ENCODE assay signal across 29 cellular contexts in genomic region chr22:22916215-22916951, GRCh38. TPM values are rescaled to one million over a fixed set of nuclear protein-coding genes. Genes with fewer than 3 reads are reported as not detected.
DNase-seq lines count a peak whose midpoint lies in the region; ATAC-seq and TF ChIP-seq lines count a peak whose summit lies in the region.
"Had no signal": no experiment of that assay in that cellular context is flagged by ENCODE, and none has a peak within 500 bp of the region (broad histone marks: within the 10 kb centered on the region; RNA-seq: fewer than 3 reads in every experiment).

No MANE protein-coding gene starts in this region.

- H3K27ac ChIP-seq in HEK293 (ENCODE audit: extremely low read depth, low read depth, low read length) = no peak overlapping the region
- H3K27ac ChIP-seq: C4-2B, HL-60, PC-9 had no signal

- no peaks in the 10 kb centered on the region for H3K9me3 Mint-ChIP-seq in stimulated activated naive CD8-positive, alpha-beta T cell treated with anti-CD3 and anti-CD28 coated beads, Interleukin-15, Interleukin-2, amounts not matched to agents 100 ng/mL and 50 ng/mL, for 24 hours
- no peaks in the 10 kb centered on the region for H3K9me3 Mint-ChIP-seq in activated T-helper 17 cell treated with anti-CD3 and anti-CD28 coated beads, Interleukin-2, amount 50 U/mL, for 72 hours
- H3K9me3 Mint-ChIP-seq: CD8-positive, alpha-beta T cell; T-cell had no signal

- no peak for TF ChIP-seq CTCF in HEK293 (tag by site-specific recombination; IDR thresholded peaks at IDR 0.05)

- no peaks in the 10 kb centered on the region for H3K9me3 ChIP-seq in HEK293 (ENCODE audit: control insufficient read depth, insufficient read depth, low read depth, low read length)
- H3K9me3 ChIP-seq: Caco-2, HAP-1 had no signal

- CTCF ChIA-PET in HEK293 (lab: Yijun Ruan, JAX) = interaction anchor here (0.7 to 1.2 kb wide), 3 partner anchors 43 to 170 kb away, joined by 3 to 5 read pairs (median 4); no protein-coding TSS in a partner anchor

- H3K36me3 ChIP-seq in HEK293 (ENCODE audit: control insufficient read depth in 2 of 2, insufficient read depth in 1 of 2, low read length in 2 of 2) = no peaks in the 10 kb centered on the region
- H3K36me3 ChIP-seq: HAP-1 had no signal

- POLR2A ChIA-PET in HEK293 (lab: Yijun Ruan, JAX) = no interaction called here

- H3K36me3 Mint-ChIP-seq in stimulated activated naive CD8-positive, alpha-beta T cell treated with anti-CD3 and anti-CD28 coated beads, Interleukin-15, Interleukin-2, amounts not matched to agents 100 ng/mL and 50 ng/mL, for 24 hours (ENCODE audit: low read depth) = no peaks in the 10 kb centered on the region
- no peaks in the 10 kb centered on the region for H3K36me3 Mint-ChIP-seq in activated T-helper 17 cell treated with anti-CD3 and anti-CD28 coated beads, Interleukin-2, amount 50 U/mL, for 72 hours (ENCODE audit: low read depth)
- H3K36me3 Mint-ChIP-seq: CD8-positive, alpha-beta T cell; T-cell had no signal

- H3K4me1 ChIP-seq in HEK293 (ENCODE audit: control insufficient read depth, insufficient read depth, low read length) = no peaks in the 10 kb centered on the region
- H3K4me1 ChIP-seq: Caco-2, HAP-1 had no signal

- peaks cover 2% of the 10 kb centered on the region for H3K4me1 Mint-ChIP-seq in stimulated activated naive CD8-positive, alpha-beta T cell treated with anti-CD3 and anti-CD28 coated beads, Interleukin-15, Interleukin-2, amounts not matched to agents 100 ng/mL and 50 ng/mL, for 24 hours (ENCODE audit: low read depth)
- H3K4me1 Mint-ChIP-seq in activated T-helper 17 cell treated with anti-CD3 and anti-CD28 coated beads, Interleukin-2, amount 50 U/mL, for 72 hours = no peaks in the 10 kb centered on the region
- H3K4me1 Mint-ChIP-seq: GM23338 had no signal

- no peak overlapping the region for H3K4me3 ChIP-seq in HEK293 (ENCODE audit: low read depth, low read length)
- H3K4me3 ChIP-seq: GM23338, HAP-1, PC-9 had no signal

- peak overlapping the region; percentile 15 for H3K27ac Mint-ChIP-seq in stimulated activated naive CD8-positive, alpha-beta T cell treated with anti-CD3 and anti-CD28 coated beads, Interleukin-15, Interleukin-2, amounts not matched to agents 100 ng/mL and 50 ng/mL, for 24 hours
- peak overlapping the region; percentile 56 for H3K27ac Mint-ChIP-seq in activated T-helper 17 cell treated with anti-CD3 and anti-CD28 coated beads, Interleukin-2, amount 50 U/mL, for 72 hours
- H3K27ac Mint-ChIP-seq: CD8-positive, alpha-beta T cell; GM23338; T-cell had no signal

- DNase-seq in stimulated activated naive CD8-positive, alpha-beta T cell treated with anti-CD3 and anti-CD28 coated beads, Interleukin-15, Interleukin-2, amounts not matched to agents 100 U/mL and 50 U/mL, for 24 hours = no peak
- DNase-seq in NCI-H82 (lab: John Stamatoyannopoulos, UW) (no peak), NCI-H1694 treated with DMSO at 0.1 percent for 48 hours (lab: John Stamatoyannopoulos, UW) (no peak)
- DNase-seq: AML-193; Caco-2; CD8-positive, alpha-beta T cell; EL; GDM1; Karpas-422; NCI-H1092 treated with DMSO at 0.1 percent for 48 hours; NCI-H1436; NCI-H2029; NK-92 treated with Interleukin-12 subunit alpha and Interleukin-12 subunit beta, amount 100 ng/mL, for 24 hours; PC-9; Right ventricle myocardium superior; RPMI8226; T-cell had no signal

- ATAC-seq in stimulated activated naive CD8-positive, alpha-beta T cell treated with anti-CD3 and anti-CD28 coated beads, Interleukin-15, Interleukin-2, amounts not matched to agents 100 U/mL and 50 U/mL, for 24 hours = no peak
- ATAC-seq in activated T-helper 17 cell treated with anti-CD3 and anti-CD28 coated beads, Interleukin-2, amount 50 U/mL, for 72 hours (replicated peaks) = no peak
- ATAC-seq in GM18867 (IDR thresholded peaks at IDR 0.05; ENCODE audit: unreplicated experiment) (no peak), GM21526 (IDR thresholded peaks at IDR 0.05; ENCODE audit: low FRiP score, unreplicated experiment) (no peak)
- ATAC-seq: CD8-positive, alpha-beta T cell; GM23338; T-cell had no signal

- H3K27me3 Mint-ChIP-seq in stimulated activated naive CD8-positive, alpha-beta T cell treated with anti-CD3 and anti-CD28 coated beads, Interleukin-15, Interleukin-2, amounts not matched to agents 100 ng/mL and 50 ng/mL, for 24 hours = no peaks in the 10 kb centered on the region
- peaks cover 16% of the 10 kb centered on the region for H3K27me3 Mint-ChIP-seq in activated T-helper 17 cell treated with anti-CD3 and anti-CD28 coated beads, Interleukin-2, amount 50 U/mL, for 72 hours

- H3K4me3 Mint-ChIP-seq in stimulated activated naive CD8-positive, alpha-beta T cell treated with anti-CD3 and anti-CD28 coated beads, Interleukin-15, Interleukin-2, amounts not matched to agents 100 ng/mL and 50 ng/mL, for 24 hours = no peak overlapping the region
- no peak overlapping the region for H3K4me3 Mint-ChIP-seq in activated T-helper 17 cell treated with anti-CD3 and anti-CD28 coated beads, Interleukin-2, amount 50 U/mL, for 72 hours
- H3K4me3 Mint-ChIP-seq: CD8-positive, alpha-beta T cell; GM23338; T-cell had no signal

TF ChIP-seq in HEK293, 187 proteins besides CTCF, POLR2A, EP300 and RAD21:
- TF ChIP-seq KLF9 (tag by site-specific recombination; IDR thresholded peaks at IDR 0.05; ENCODE audit: low read depth) (no peak), ZNF248 (tag by site-specific recombination; IDR thresholded peaks at IDR 0.05) (no peak), ZIC2 (tag by site-specific recombination; IDR thresholded peaks at IDR 0.05) (peak; percentile 41)

RNA-seq across cellular contexts. Expression of gene IGLL5, which starts 28.8 kb away (rescaled TPM):
- not detected for total RNA-seq in activated T-helper 17 cell treated with anti-CD3 and anti-CD28 coated beads, Interleukin-2, amount 50 U/mL, for 72 hours
- total RNA-seq: Caco-2; GM23338; NCI-H460; PC-9; Right ventricle myocardium superior; SK-MEL-5; T-helper 2 cell treated with Interferon-gamma antibody and Interleukin-4, amounts not matched to agents 100 ng/mL and 5 ng/mL, for 36 hours had no signal
